ENCODE assay signal across 8 cellular contexts in genomic region chr17:47502122-47502731, GRCh38. TPM values are rescaled to one million over a fixed set of nuclear protein-coding genes. Genes with fewer than 3 reads are reported as not detected.
DNase-seq lines count a peak whose midpoint lies in the region; ATAC-seq and TF ChIP-seq lines count a peak whose summit lies in the region.
"Not testable (repeated sequence)": the region's sequence is repeated elsewhere in the genome, so short reads cannot be mapped to it uniquely, and the experiment has no call there.

No MANE protein-coding gene starts in this region.

- not testable (repeated sequence) for H3K27ac Mint-ChIP-seq in CD4-positive, CD25-positive, alpha-beta regulatory T cell
- peak overlapping the region; percentile 90 for H3K27ac Mint-ChIP-seq in activated naive CD8-positive, alpha-beta T cell treated with anti-CD3 and anti-CD28 coated beads, Interleukin-2, amount 10 ng/mL, durations not matched to agents 7 days and 5 days
- peak overlapping the region; percentile 83 for H3K27ac Mint-ChIP-seq in mesothelial cell of epicardium

- not testable (repeated sequence) for H3K36me3 Mint-ChIP-seq in CD4-positive, CD25-positive, alpha-beta regulatory T cell; activated naive CD8-positive, alpha-beta T cell treated with anti-CD3 and anti-CD28 coated beads, Interleukin-2, amount 10 ng/mL, durations not matched to agents 7 days and 5 days; mesothelial cell of epicardium

- TF ChIP-seq CTCF in mesothelial cell of epicardium (IDR thresholded peaks at IDR 0.05; ENCODE audit: unreplicated experiment) = not testable (repeated sequence)

- H3K4me1 Mint-ChIP-seq in CD4-positive, CD25-positive, alpha-beta regulatory T cell = not testable (repeated sequence)
- H3K4me1 Mint-ChIP-seq in activated naive CD8-positive, alpha-beta T cell treated with anti-CD3 and anti-CD28 coated beads, Interleukin-2, amount 10 ng/mL, durations not matched to agents 7 days and 5 days = peaks cover 11% of the 10 kb centered on the region
- H3K4me1 Mint-ChIP-seq in mesothelial cell of epicardium = peaks cover 21% of the 10 kb centered on the region

- DNase-seq in CD4-positive, CD25-positive, alpha-beta regulatory T cell = peak in 1 of 3 donors; percentile 8
- DNase-seq in SW480 (ENCODE audit: low spot score) (peak; percentile 60), fibroblast of peridontal ligament (ENCODE audit: extremely low read depth) (peak; percentile 53)
- DNase-seq in activated naive CD8-positive, alpha-beta T cell treated with anti-CD3 and anti-CD28 coated beads, Interleukin-2, amount 10 ng/mL, durations not matched to agents 7 days and 5 days = peak; percentile 38
- DNase-seq in mesothelial cell of epicardium (ENCODE audit: low spot score in 2 of 2, unreplicated experiment in 2 of 2) = not testable (repeated sequence)
- peak in 2 of 3 donors; percentile 9 to 12 for DNase-seq in stimulated activated CD4-positive, alpha-beta T cell treated with anti-CD3 and anti-CD28 coated beads, TNF-alpha, amount 100 ng/mL, for 48 hours (ENCODE audit: low read depth in 3 of 3)

- POLR2A ChIA-PET in activated naive CD8-positive, alpha-beta T cell treated with anti-CD3 and anti-CD28 coated beads, Interleukin-2, amount 10 ng/mL, durations not matched to agents 7 days and 5 days (lab: Charles Lee) = not testable (repeated sequence)

- H3K27me3 Mint-ChIP-seq in CD4-positive, CD25-positive, alpha-beta regulatory T cell; activated naive CD8-positive, alpha-beta T cell treated with anti-CD3 and anti-CD28 coated beads, Interleukin-2, amount 10 ng/mL, durations not matched to agents 7 days and 5 days; mesothelial cell of epicardium (ENCODE audit: low read depth): not testable (repeated sequence)

- H3K27ac ChIP-seq in CD4-positive, CD25-positive, alpha-beta regulatory T cell (ENCODE audit: insufficient read depth, low read length, poor library complexity, severe bottlenecking) = not testable (repeated sequence)
- H3K27ac ChIP-seq in KOPT-K1 (ENCODE audit: low read depth, low read length, poor library complexity, severe bottlenecking) = peak overlapping the region; percentile 55

- H3K9me3 ChIP-seq in CD4-positive, CD25-positive, alpha-beta regulatory T cell (ENCODE audit: control insufficient read depth in 2 of 2, low read length in 2 of 2); KOPT-K1 (ENCODE audit: insufficient read depth, low read length, poor library complexity, severe bottlenecking): not testable (repeated sequence)

- not testable (repeated sequence) for H3K27me3 ChIP-seq in CD4-positive, CD25-positive, alpha-beta regulatory T cell (ENCODE audit: control insufficient read depth, insufficient read depth, low read length)

- H3K9me3 Mint-ChIP-seq in CD4-positive, CD25-positive, alpha-beta regulatory T cell; activated naive CD8-positive, alpha-beta T cell treated with anti-CD3 and anti-CD28 coated beads, Interleukin-2, amount 10 ng/mL, durations not matched to agents 7 days and 5 days; mesothelial cell of epicardium: not testable (repeated sequence)

- peak overlapping the region in 2 of 4 donors; percentile 11 to 19 for H3K4me3 Mint-ChIP-seq in CD4-positive, CD25-positive, alpha-beta regulatory T cell
- H3K4me3 Mint-ChIP-seq in activated naive CD8-positive, alpha-beta T cell treated with anti-CD3 and anti-CD28 coated beads, Interleukin-2, amount 10 ng/mL, durations not matched to agents 7 days and 5 days = peak overlapping the region; percentile 51
- H3K4me3 Mint-ChIP-seq in mesothelial cell of epicardium = not testable (repeated sequence)

- not testable (repeated sequence) for H3K4me3 ChIP-seq in CD4-positive, CD25-positive, alpha-beta regulatory T cell (ENCODE audit: low read depth, low read length)

- H3K4me1 ChIP-seq in CD4-positive, CD25-positive, alpha-beta regulatory T cell (ENCODE audit: control insufficient read depth, insufficient read depth, low read length, poor library complexity, severe bottlenecking) = not testable (repeated sequence)

- ATAC-seq in CD4-positive, CD25-positive, alpha-beta regulatory T cell (ENCODE audit: low read depth in 2 of 2) = peak; percentile 71 to 73
- ATAC-seq in GM21423 (IDR thresholded peaks at IDR 0.05; ENCODE audit: unreplicated experiment) = peak; percentile 57
- peak; percentile 85 for ATAC-seq in activated naive CD8-positive, alpha-beta T cell treated with anti-CD3 and anti-CD28 coated beads, Interleukin-2, amount 10 ng/mL, durations not matched to agents 7 days and 5 days (ENCODE audit: low read depth)

- H3K36me3 ChIP-seq in CD4-positive, CD25-positive, alpha-beta regulatory T cell (ENCODE audit: control insufficient read depth, insufficient read depth, low read length); KOPT-K1 (ENCODE audit: insufficient read depth, low read length): not testable (repeated sequence)

RNA-seq across cellular contexts. Expression of gene NPEPPS, which starts 28.7 kb away (rescaled TPM):
- total RNA-seq in CD4-positive, CD25-positive, alpha-beta regulatory T cell = 118 TPM
- polyA plus RNA-seq in CD4-positive, CD25-positive, alpha-beta regulatory T cell = 10 to 100 TPM; 40.6 to 50.1 (median 41.5) TPM
- 100 to 1,000 TPM; 101 to 104 TPM for total RNA-seq in activated naive CD8-positive, alpha-beta T cell treated with anti-CD3 and anti-CD28 coated beads, Interleukin-2, amount 10 ng/mL, durations not matched to agents 7 days and 5 days
- total RNA-seq in mesothelial cell of epicardium = 190 to 201 TPM (median 201 TPM) in 3 replicates
